38 cellular contexts compared by ENCODE assay signal in genomic region chr3:38756892-38757291, GRCh38. TPM values are rescaled to one million over a fixed set of nuclear protein-coding genes. Genes with fewer than 3 reads are reported as not detected.
DNase-seq lines count a peak whose midpoint lies in the region; ATAC-seq, FAIRE-seq and TF ChIP-seq lines count a peak whose summit lies in the region.
"Had no signal": no experiment of that assay in that cellular context is flagged by ENCODE, and none has a peak within 500 bp of the region (broad histone marks: within the 10 kb centered on the region; RNA-seq: fewer than 3 reads in every experiment).

No MANE protein-coding gene starts in this region.

- H3K27ac Mint-ChIP-seq in activated CD4-positive, alpha-beta T cell treated with anti-CD3 and anti-CD28 coated beads, Interleukin-2, amount 10 ng/mL, durations not matched to agents 24 days and 14 days, result no peak overlapping the region
- H3K27ac Mint-ChIP-seq: B cell; CD14-positive monocyte; CD4-positive, alpha-beta memory T cell; CD4-positive, alpha-beta T cell; CD4-positive, CD25-positive, alpha-beta regulatory T cell; CD8-positive, alpha-beta memory T cell; CD8-positive, alpha-beta T cell had no signal

- FAIRE-seq in bronchial epithelial cell (lab: Jason Lieb, UNC), result peak; percentile 50
- no peak for FAIRE-seq in GM19239 (lab: Jason Lieb, UNC)
- FAIRE-seq: A204.1, A549, D721Med had no signal

- no peak for ATAC-seq in right lobe of liver
- ATAC-seq: A549; CD8-positive, alpha-beta T cell had no signal

- H3K36me3 ChIP-seq in bronchial epithelial cell (ENCODE audit: control insufficient read depth, insufficient read depth, low read length) (no peaks in the 10 kb centered on the region), esophagus muscularis mucosa (no peaks in the 10 kb centered on the region), right lobe of liver (no peaks in the 10 kb centered on the region)
- H3K36me3 ChIP-seq: BE2C; BLaER1; BLaER1 treated with 17β-estradiol and CSF1 and Interleukin-3, amounts not matched to agents 10 nM and 100 nM had no signal

- intact Hi-C loops in activated CD4-positive, alpha-beta T cell treated with anti-CD3 and anti-CD28 coated beads, Interleukin-2, amount 10 ng/mL, durations not matched to agents 24 days and 14 days (cut with micrococcal nuclease), result no loop called here
- intact Hi-C loops in esophagus muscularis mucosa (cut with DNase I), result no loop called here
- intact Hi-C loops in right lobe of liver (cut with DNase I), result no loop called here

- H3K4me1 Mint-ChIP-seq in activated CD4-positive, alpha-beta T cell treated with anti-CD3 and anti-CD28 coated beads, Interleukin-2, amount 10 ng/mL, durations not matched to agents 24 days and 14 days, result no peaks in the 10 kb centered on the region
- H3K4me1 Mint-ChIP-seq: B cell; CD14-positive monocyte; CD4-positive, alpha-beta memory T cell; CD4-positive, CD25-positive, alpha-beta regulatory T cell; CD8-positive, alpha-beta memory T cell had no signal

- H3K27me3 ChIP-seq in bronchial epithelial cell (ENCODE audit: control insufficient read depth, insufficient read depth, low read length) (no peaks in the 10 kb centered on the region), esophagus muscularis mucosa (peaks cover 0 to 5% (median 0%) of the 10 kb centered on the region in 4 donors), right lobe of liver (no peaks in the 10 kb centered on the region)
- H3K27me3 ChIP-seq: BE2C; BLaER1; BLaER1 treated with 17β-estradiol and CSF1 and Interleukin-3, amounts not matched to agents 10 nM and 100 nM had no signal

- no peaks in the 10 kb centered on the region for H3K36me3 Mint-ChIP-seq in activated CD4-positive, alpha-beta T cell treated with anti-CD3 and anti-CD28 coated beads, Interleukin-2, amount 10 ng/mL, durations not matched to agents 24 days and 14 days (ENCODE audit: low read depth)
- H3K36me3 Mint-ChIP-seq: CD14-positive monocyte; CD4-positive, alpha-beta memory T cell; CD4-positive, CD25-positive, alpha-beta regulatory T cell; CD8-positive, alpha-beta memory T cell; CD8-positive, alpha-beta T cell had no signal

- H3K4me1 ChIP-seq in esophagus muscularis mucosa (no peaks in the 10 kb centered on the region), right lobe of liver (no peaks in the 10 kb centered on the region)
- H3K4me1 ChIP-seq: A549; BE2C; BLaER1; BLaER1 treated with 17β-estradiol and CSF1 and Interleukin-3, amounts not matched to agents 10 nM and 100 nM; Caco-2 had no signal

- peak; percentile 40 for DNase-seq in activated CD4-positive, alpha-beta T cell treated with anti-CD3 and anti-CD28 coated beads, Interleukin-2, amount 10 ng/mL, durations not matched to agents 24 days and 14 days
- DNase-seq in activated CD4-positive, alpha-beta T cell treated with anti-CD3 and anti-CD28 coated beads, Interleukin-2, amount 50 U/mL, for 4 hours, result no peak
- no peak for DNase-seq in bronchial epithelial cell (ENCODE audit: low read depth)
- DNase-seq in esophagus muscularis mucosa (ENCODE audit: extremely low spot score), result peak; percentile 90
- DNase-seq in GM19239 (ENCODE audit: insufficient read length, low spot score), result no peak
- no peak for DNase-seq in right lobe of liver
- DNase-seq: 8988T; ACHN; AML-193; BE2C; C1 segment of cervical spinal cord; Caco-2; Calu3; CD4-positive, alpha-beta memory T cell; CD4-positive, alpha-beta T cell; CD4-positive, CD25-positive, alpha-beta regulatory T cell; CD8-positive, alpha-beta memory T cell; CD8-positive, alpha-beta T cell; COR-L47; DMS 273 treated with DMSO at 0.1 percent for 48 hours; DMS153; DMS53; DMS79; DMS79 treated with DMSO at 0.1 percent for 48 hours; DND-41; EL had no signal

- 82% methylated on average over 5 of the region's 5 CpGs for WGBS in esophagus muscularis mucosa
- WGBS in right lobe of liver (ENCODE audit: insufficient coverage, low coverage, low lambda C conversion rate, missing lambda C conversion rate), result 80% methylated on average over 1 of the region's 5 CpGs

- H3K9me3 Mint-ChIP-seq in activated CD4-positive, alpha-beta T cell treated with anti-CD3 and anti-CD28 coated beads, Interleukin-2, amount 10 ng/mL, durations not matched to agents 24 days and 14 days, result no peaks in the 10 kb centered on the region
- H3K9me3 Mint-ChIP-seq: CD8-positive, alpha-beta T cell had no signal

- H3K4me3 ChIP-seq in bronchial epithelial cell (ENCODE audit: low read depth, low read length), result no peak overlapping the region
- no peak overlapping the region for H3K4me3 ChIP-seq in esophagus muscularis mucosa
- H3K4me3 ChIP-seq in right lobe of liver, result no peak overlapping the region
- H3K4me3 ChIP-seq: A549; BLaER1; BLaER1 treated with 17β-estradiol and CSF1 and Interleukin-3, amounts not matched to agents 10 nM and 100 nM had no signal

- H3K9me3 ChIP-seq in esophagus muscularis mucosa (peaks cover 0 to 5% (median 0%) of the 10 kb centered on the region in 4 donors), right lobe of liver (no peaks in the 10 kb centered on the region)
- H3K9me3 ChIP-seq: A549, BE2C, BLaER1, Caco-2 had no signal

- no peak for TF ChIP-seq POLR2A in esophagus muscularis mucosa (IDR thresholded peaks at IDR 0.05; ENCODE audit: low read depth)
- no peak for TF ChIP-seq POLR2A in right lobe of liver (IDR thresholded peaks at IDR 0.05)

- no peak for TF ChIP-seq CTCF in bronchial epithelial cell (IDR thresholded peaks at IDR 0.05; ENCODE audit: insufficient read depth, low read length, severe bottlenecking)
- no peak for TF ChIP-seq CTCF in esophagus muscularis mucosa (IDR thresholded peaks at IDR 0.05)
- no peak for TF ChIP-seq CTCF in right lobe of liver (IDR thresholded peaks at IDR 0.05)

- TF ChIP-seq EP300 in esophagus muscularis mucosa (IDR thresholded peaks at IDR 0.05), result no peak

- no peaks in the 10 kb centered on the region for H3K27me3 Mint-ChIP-seq in activated CD4-positive, alpha-beta T cell treated with anti-CD3 and anti-CD28 coated beads, Interleukin-2, amount 10 ng/mL, durations not matched to agents 24 days and 14 days
- H3K27me3 Mint-ChIP-seq: CD4-positive, CD25-positive, alpha-beta regulatory T cell had no signal

- H3K27ac ChIP-seq in esophagus muscularis mucosa (replicated peaks in 1 of 4) (no peak overlapping the region), right lobe of liver (no peak overlapping the region)
- H3K27ac ChIP-seq: 22Rv1; A549; BLaER1; BLaER1 treated with 17β-estradiol and CSF1 and Interleukin-3, amounts not matched to agents 10 nM and 100 nM; C4-2B had no signal

- no peak overlapping the region for H3K4me3 Mint-ChIP-seq in activated CD4-positive, alpha-beta T cell treated with anti-CD3 and anti-CD28 coated beads, Interleukin-2, amount 10 ng/mL, durations not matched to agents 24 days and 14 days
- H3K4me3 Mint-ChIP-seq: B cell; CD14-positive monocyte; CD4-positive, alpha-beta memory T cell; CD4-positive, alpha-beta T cell; CD4-positive, CD25-positive, alpha-beta regulatory T cell; CD8-positive, alpha-beta memory T cell; CD8-positive, alpha-beta T cell had no signal

RNA-seq across cellular contexts. Expression of gene SCN10A, which starts 59.1 kb away (rescaled TPM):
- not detected in 2 replicates for total RNA-seq in activated CD4-positive, alpha-beta T cell treated with anti-CD3 and anti-CD28 coated beads, Interleukin-2, amount 10 ng/mL, durations not matched to agents 24 days and 14 days
- not detected in 2 replicates for total RNA-seq in bronchial epithelial cell
- total RNA-seq in esophagus muscularis mucosa, result not detected
- total RNA-seq in right lobe of liver, result not detected
- total RNA-seq: A172; A673; B cell; Caco-2; Calu3; CD4-positive, alpha-beta memory T cell; CD4-positive, alpha-beta T cell; CD4-positive, CD25-positive, alpha-beta regulatory T cell; CD8-positive, alpha-beta memory T cell; CD8-positive, alpha-beta T cell; Daoy had no signal

Comparison
In these comparisons a context has a peak if more than half of its experiments do, and no peak if none do; other contexts are left out.
1. DNase-seq: peak in activated CD4-positive, alpha-beta T cell treated with anti-CD3 and anti-CD28 coated beads, Interleukin-2, amount 10 ng/mL, durations not matched to agents 24 days and 14 days (single experiment) and esophagus muscularis mucosa (single experiment); none in activated CD4-positive, alpha-beta T cell treated with anti-CD3 and anti-CD28 coated beads, Interleukin-2, amount 50 U/mL, for 4 hours (0 of 2), bronchial epithelial cell (single experiment), GM19239 (single experiment) and right lobe of liver (0 of 3).